Comparison of ENCODE assay signal across 31 cellular contexts in genomic region chr1:44168520-44169098, GRCh38. TPM values are rescaled to one million over a fixed set of nuclear protein-coding genes. Genes with fewer than 3 reads are reported as not detected.
DNase-seq lines count a peak whose midpoint lies in the region; ATAC-seq, FAIRE-seq and TF ChIP-seq lines count a peak whose summit lies in the region.
"Had no signal": no experiment of that assay in that cellular context is flagged by ENCODE, and none has a peak within 500 bp of the region (broad histone marks: within the 10 kb centered on the region; RNA-seq: fewer than 3 reads in every experiment).

No MANE protein-coding gene starts in this region.

- peaks cover 4% of the 10 kb centered on the region for H3K36me3 Mint-ChIP-seq in activated CD4-positive, alpha-beta T cell treated with anti-CD3 and anti-CD28 coated beads, Interleukin-2, amount 10 ng/mL, durations not matched to agents 7 days and 5 days (ENCODE audit: low read depth)
- no peaks in the 10 kb centered on the region for H3K36me3 Mint-ChIP-seq in activated CD4-positive, alpha-beta T cell treated with anti-CD3 and anti-CD28 coated beads for 36 hours (ENCODE audit: low read depth)
- H3K36me3 Mint-ChIP-seq in WTC11 (peaks cover 9% of the 10 kb centered on the region), neural progenitor cell (no peaks in the 10 kb centered on the region)
- H3K36me3 Mint-ChIP-seq: brain, mesothelial cell of epicardium had no signal

- H3K79me2 ChIP-seq in neural progenitor cell (ENCODE audit: low read depth), result no peaks in the 10 kb centered on the region

- H3K4me1 Mint-ChIP-seq in activated CD4-positive, alpha-beta T cell treated with anti-CD3 and anti-CD28 coated beads, Interleukin-2, amount 10 ng/mL, durations not matched to agents 7 days and 5 days, result peaks cover 6% of the 10 kb centered on the region
- no peaks in the 10 kb centered on the region for H3K4me1 Mint-ChIP-seq in activated CD4-positive, alpha-beta T cell treated with anti-CD3 and anti-CD28 coated beads for 36 hours
- H3K4me1 Mint-ChIP-seq in WTC11, result no peaks in the 10 kb centered on the region
- peaks cover 3% of the 10 kb centered on the region for H3K4me1 Mint-ChIP-seq in neural progenitor cell
- H3K4me1 Mint-ChIP-seq: brain; mesothelial cell of epicardium; naive thymus-derived CD8-positive, alpha-beta T cell had no signal

- H3K4me3 ChIP-seq in neural progenitor cell, result no peak overlapping the region
- H3K4me3 ChIP-seq: left lung, PC-9, SJSA1, skin epidermis, tibial nerve had no signal

- peak; percentile 10 for DNase-seq in activated CD4-positive, alpha-beta T cell treated with anti-CD3 and anti-CD28 coated beads, Interleukin-2, amount 10 ng/mL, durations not matched to agents 7 days and 5 days
- no peak for DNase-seq in activated CD4-positive, alpha-beta T cell treated with anti-CD3 and anti-CD28 coated beads for 36 hours
- DNase-seq in WTC11 (ENCODE audit: low spot score), result no peak
- no peak for DNase-seq in neural progenitor cell (ENCODE audit: low spot score)
- DNase-seq in D721Med (ENCODE audit: insufficient read length, low spot score), result no peak
- DNase-seq in RCC 7860 (ENCODE audit: low spot score), result no peak
- DNase-seq: activated naive CD4-positive, alpha-beta T cell treated with Interleukin-2 at 50 U/mL for 16 hours; activated T-cell treated with anti-CD3 and anti-CD28 coated beads, Interleukin-2, amount 50 U/mL, for 72 hours; CD4-positive, alpha-beta T cell; cerebellar nuclear complex; DMS 273 treated with DMSO at 0.1 percent for 48 hours; left lung; naive thymus-derived CD8-positive, alpha-beta T cell; PC-9 had no signal

- TF ChIP-seq CTCF in WTC11 (IDR thresholded peaks at IDR 0.05) (no peak), neural progenitor cell (IDR thresholded peaks at IDR 0.05) (peak; percentile 8), D721Med (IDR thresholded peaks at IDR 0.05; ENCODE audit: insufficient read depth, missing control alignments) (no peak)

- CTCF ChIA-PET in activated CD4-positive, alpha-beta T cell treated with anti-CD3 and anti-CD28 coated beads, Interleukin-2, amount 10 ng/mL, durations not matched to agents 7 days and 5 days (lab: Charles Lee), result no interaction called here
- CTCF ChIA-PET in activated CD4-positive, alpha-beta T cell treated with anti-CD3 and anti-CD28 coated beads for 36 hours (lab: Charles Lee), result no interaction called here
- CTCF ChIA-PET in WTC11 (lab: Charles Lee), result interaction anchor here (0.7 to 2.3 kb wide), 5 partner anchors 11 to 72 kb away, joined by 3 to 8 read pairs (median 4); no protein-coding TSS in a partner anchor

- H3K27me3 ChIP-seq in neural progenitor cell, result no peaks in the 10 kb centered on the region
- H3K27me3 ChIP-seq: left lung, SJSA1, tibial nerve had no signal

- H3K27ac Mint-ChIP-seq in activated CD4-positive, alpha-beta T cell treated with anti-CD3 and anti-CD28 coated beads, Interleukin-2, amount 10 ng/mL, durations not matched to agents 7 days and 5 days, result peak overlapping the region; percentile 51
- no peak overlapping the region for H3K27ac Mint-ChIP-seq in activated CD4-positive, alpha-beta T cell treated with anti-CD3 and anti-CD28 coated beads for 36 hours
- H3K27ac Mint-ChIP-seq in WTC11 (no peak overlapping the region), neural progenitor cell (no peak overlapping the region)
- H3K27ac Mint-ChIP-seq: activated T-cell treated with anti-CD3 and anti-CD28 coated beads, Interleukin-2, amount 50 U/mL, for 72 hours; brain; CD4-positive, alpha-beta T cell; mesothelial cell of epicardium had no signal

- H3K4me1 ChIP-seq in neural progenitor cell, result no peaks in the 10 kb centered on the region
- H3K4me1 ChIP-seq: left lung, SJSA1, tibial nerve had no signal

- H3K4me3 Mint-ChIP-seq in activated CD4-positive, alpha-beta T cell treated with anti-CD3 and anti-CD28 coated beads, Interleukin-2, amount 10 ng/mL, durations not matched to agents 7 days and 5 days, result no peak overlapping the region
- no peak overlapping the region for H3K4me3 Mint-ChIP-seq in activated CD4-positive, alpha-beta T cell treated with anti-CD3 and anti-CD28 coated beads for 36 hours
- H3K4me3 Mint-ChIP-seq in WTC11 (no peak overlapping the region), neural progenitor cell (no peak overlapping the region)
- H3K4me3 Mint-ChIP-seq: activated T-cell treated with anti-CD3 and anti-CD28 coated beads, Interleukin-2, amount 50 U/mL, for 72 hours; brain; CD4-positive, alpha-beta T cell; mesothelial cell of epicardium; naive thymus-derived CD8-positive, alpha-beta T cell had no signal

- H3K36me3 ChIP-seq in neural progenitor cell, result no peaks in the 10 kb centered on the region
- H3K36me3 ChIP-seq: left lung, SJSA1, tibial nerve had no signal

- no peaks in the 10 kb centered on the region for H3K9me3 ChIP-seq in neural progenitor cell (ENCODE audit: low read depth)
- H3K9me3 ChIP-seq: left lung, SJSA1 had no signal

- H4K20me1 ChIP-seq in neural progenitor cell (ENCODE audit: low read depth), result no peaks in the 10 kb centered on the region

- POLR2A ChIA-PET in activated CD4-positive, alpha-beta T cell treated with anti-CD3 and anti-CD28 coated beads, Interleukin-2, amount 10 ng/mL, durations not matched to agents 7 days and 5 days (lab: Charles Lee), result no interaction called here
- POLR2A ChIA-PET in activated CD4-positive, alpha-beta T cell treated with anti-CD3 and anti-CD28 coated beads for 36 hours (lab: Charles Lee), result no interaction called here
- POLR2A ChIA-PET in WTC11 (lab: Charles Lee), result no interaction called here

- no peak overlapping the region for H3K4me2 ChIP-seq in neural progenitor cell
- H3K4me2 ChIP-seq: KMS-11, PC-9 had no signal

- ATAC-seq in activated CD4-positive, alpha-beta T cell treated with anti-CD3 and anti-CD28 coated beads for 36 hours, result no peak
- ATAC-seq in WTC11, result peak; percentile 59
- no peak for ATAC-seq in GM21717 (IDR thresholded peaks at IDR 0.05; ENCODE audit: unreplicated experiment)
- ATAC-seq: activated T-cell treated with anti-CD3 and anti-CD28 coated beads, Interleukin-2, amount 50 U/mL, for 72 hours; left lung; naive thymus-derived CD8-positive, alpha-beta T cell had no signal

- peaks cover 12% of the 10 kb centered on the region for H3K27me3 Mint-ChIP-seq in activated CD4-positive, alpha-beta T cell treated with anti-CD3 and anti-CD28 coated beads, Interleukin-2, amount 10 ng/mL, durations not matched to agents 7 days and 5 days
- peaks cover 2% of the 10 kb centered on the region for H3K27me3 Mint-ChIP-seq in activated CD4-positive, alpha-beta T cell treated with anti-CD3 and anti-CD28 coated beads for 36 hours
- peaks cover 11% of the 10 kb centered on the region for H3K27me3 Mint-ChIP-seq in WTC11 (ENCODE audit: low read depth)
- peaks cover 2% of the 10 kb centered on the region for H3K27me3 Mint-ChIP-seq in neural progenitor cell (ENCODE audit: insufficient read depth, low read depth)

- no peak overlapping the region for H3K27ac ChIP-seq in neural progenitor cell
- H3K27ac ChIP-seq: KMS-11, left lung, PC-9, SJSA1, skin epidermis, tibial nerve had no signal

- no peak for TF ChIP-seq EP300 in Ishikawa (IDR thresholded peaks at IDR 0.05; ENCODE audit: borderline replicate concordance)

- no peak overlapping the region for H3K9ac ChIP-seq in neural progenitor cell
- H3K9ac ChIP-seq: KMS-11 had no signal

- FAIRE-seq in D721Med (lab: Jason Lieb, UNC) (no peak), RCC 7860 (lab: Jason Lieb, UNC) (no peak)
- FAIRE-seq: endothelial cell of umbilical vein, HTR-8/SVneo, islet of Langerhans, TTC549 had no signal

- 0 out of 2 replicates have a peak, but pooled peaks have one; percentile 1 for TF ChIP-seq RAD21 in Ishikawa (IDR thresholded peaks at IDR 0.05; ENCODE audit: low read depth)

- intact Hi-C loops in activated CD4-positive, alpha-beta T cell treated with anti-CD3 and anti-CD28 coated beads for 36 hours (cut with DNase I, micrococcal nuclease), result no loop called here

- H2AFZ ChIP-seq in neural progenitor cell (replicated peaks), result no peak overlapping the region
- H2AFZ ChIP-seq: PC-9 had no signal

- no peaks in the 10 kb centered on the region for H3F3A ChIP-seq in neural progenitor cell (ENCODE audit: low read depth)

- H3K9me3 Mint-ChIP-seq in activated CD4-positive, alpha-beta T cell treated with anti-CD3 and anti-CD28 coated beads, Interleukin-2, amount 10 ng/mL, durations not matched to agents 7 days and 5 days, result peaks cover 6% of the 10 kb centered on the region
- peaks cover 2% of the 10 kb centered on the region for H3K9me3 Mint-ChIP-seq in activated CD4-positive, alpha-beta T cell treated with anti-CD3 and anti-CD28 coated beads for 36 hours (ENCODE audit: low read depth)
- H3K9me3 Mint-ChIP-seq in WTC11 (peaks cover 17% of the 10 kb centered on the region), neural progenitor cell (peaks cover 25% of the 10 kb centered on the region)

TF ChIP-seq in Ishikawa, 13 proteins besides CTCF, POLR2A, EP300 and RAD21 (continues in another document):
- TF ChIP-seq FOXM1 (IDR thresholded peaks at IDR 0.05; ENCODE audit: borderline replicate concordance, low read depth) (no peak), CEBPB (IDR thresholded peaks at IDR 0.05) (no peak)

TF ChIP-seq in WTC11, 78 proteins besides CTCF, POLR2A, EP300 and RAD21 (continues in another document):
- no peak for TF ChIP-seq E2F1 (CRISPR knock-in tag; IDR thresholded peaks at IDR 0.05)

RNA-seq across cellular contexts. Expression of gene KLF18, which starts 27.2 kb away (rescaled TPM):
- total RNA-seq in activated CD4-positive, alpha-beta T cell treated with anti-CD3 and anti-CD28 coated beads, Interleukin-2, amount 10 ng/mL, durations not matched to agents 7 days and 5 days, result not detected
- not detected for total RNA-seq in activated CD4-positive, alpha-beta T cell treated with anti-CD3 and anti-CD28 coated beads for 36 hours
- 0.05 to 0.09 TPM (median 0.09 TPM) in 3 replicates for total RNA-seq in WTC11 (2021)
- not detected in 2 replicates for total RNA-seq in neural progenitor cell (ENCODE audit: low replicate concordance)
- total RNA-seq: A172; activated T-cell treated with anti-CD3 and anti-CD28 coated beads, Interleukin-2, amount 50 U/mL, for 72 hours; CD4-positive, alpha-beta T cell; endothelial cell of umbilical vein; left lung; mesothelial cell of epicardium; naive thymus-derived CD8-positive, alpha-beta T cell; NCI-H460; osteocyte; PC-9; renal cortical epithelial cell; SJSA1; T-helper 1 cell treated with Interleukin-12 subunit alpha and Interleukin-12 subunit beta and Interleukin-4 antibody, amounts not matched to agents 30 ng/mL and 1 ng/mL, for 36 hours; tibial nerve had no signal

RNA-seq across cellular contexts. Expression of gene DMAP1, which starts 44.7 kb away (rescaled TPM):
- total RNA-seq in activated CD4-positive, alpha-beta T cell treated with anti-CD3 and anti-CD28 coated beads, Interleukin-2, amount 10 ng/mL, durations not matched to agents 7 days and 5 days, result 10 to 100 TPM; 45.8 to 46.2 TPM
- total RNA-seq in activated CD4-positive, alpha-beta T cell treated with anti-CD3 and anti-CD28 coated beads for 36 hours, result 10 to 100 TPM; 30.2 to 34.8 TPM
- total RNA-seq in WTC11 (2021), result 40.9 to 44.4 TPM (median 42.3 TPM) in 3 replicates
- 22.3 and 29.8 TPM in 2 replicates for total RNA-seq in neural progenitor cell (ENCODE audit: low replicate concordance)

RNA-seq across cellular contexts. Expression of gene KLF17, which starts 50.0 kb away (rescaled TPM):
- total RNA-seq in activated CD4-positive, alpha-beta T cell treated with anti-CD3 and anti-CD28 coated beads, Interleukin-2, amount 10 ng/mL, durations not matched to agents 7 days and 5 days, result not detected
- total RNA-seq in activated CD4-positive, alpha-beta T cell treated with anti-CD3 and anti-CD28 coated beads for 36 hours, result not detected
- total RNA-seq in WTC11 (2021) (not detected in 3 replicates), neural progenitor cell (ENCODE audit: low replicate concordance) (not detected in 2 replicates)
- total RNA-seq: A172; activated T-cell treated with anti-CD3 and anti-CD28 coated beads, Interleukin-2, amount 50 U/mL, for 72 hours; CD4-positive, alpha-beta T cell; endothelial cell of umbilical vein; mesothelial cell of epicardium; naive thymus-derived CD8-positive, alpha-beta T cell; NCI-H460; osteocyte; PC-9; renal cortical epithelial cell; SJSA1; T-helper 1 cell treated with Interleukin-12 subunit alpha and Interleukin-12 subunit beta and Interleukin-4 antibody, amounts not matched to agents 30 ng/mL and 1 ng/mL, for 36 hours; tibial nerve had no signal
